8 cellular contexts compared by ENCODE assay signal in genomic region chr2:242069938-242070395, GRCh38.
A peak's percentile ranks its signal among the peaks of the same experiment; 100 is the strongest.
DNase-seq lines count a peak whose midpoint lies in the region; ATAC-seq and TF ChIP-seq lines count a peak whose summit lies in the region.
"Not testable (repeated sequence)": the region's sequence is repeated elsewhere in the genome, so short reads cannot be mapped to it uniquely, and the experiment has no call there.

No MANE protein-coding gene starts in this region.

- in situ Hi-C loops in SK-MEL-5 (cut with HindIII; ENCODE audit: low pct_unique_long_range_greater_than_20kb, low sequenced_read_pairs) = not testable (repeated sequence)

- peak overlapping the region; percentile 72 for H3K27ac Mint-ChIP-seq in HFFc6
- peak overlapping the region; percentile 66 for H3K27ac Mint-ChIP-seq in MCF 10A (ENCODE audit: low read depth, unreplicated experiment)

- not testable (repeated sequence) for H3K9me3 ChIP-seq in mucosa of descending colon

- TF ChIP-seq CTCF in AG09309 (IDR thresholded peaks at IDR 0.05; ENCODE audit: control insufficient read depth, insufficient read depth, low read depth, low read length, missing control alignments); HFFc6 (IDR thresholded peaks at IDR 0.05); MCF 10A (IDR thresholded peaks at IDR 0.05; ENCODE audit: unreplicated experiment); mucosa of descending colon (IDR thresholded peaks at IDR 0.05): not testable (repeated sequence)

- DNase-seq in AG09309 (ENCODE audit: low read depth) (peak; percentile 28), HFFc6 (peak; percentile 70), SK-MEL-5 (ENCODE audit: low read depth, low spot score) (peak; percentile 91), MCF 10A (ENCODE audit: unreplicated experiment) (peak; percentile 66), fibroblast of gingiva (ENCODE audit: low read depth) (peak; percentile 78), stromal cell of bone marrow (ENCODE audit: low read depth) (peak; percentile 26)
- DNase-seq in left cardiac atrium, mucosa of descending colon: not testable (repeated sequence)

- not testable (repeated sequence) for H3K27me3 Mint-ChIP-seq in HFFc6 (ENCODE audit: insufficient read depth); MCF 10A (ENCODE audit: insufficient read depth, unreplicated experiment)

- ATAC-seq in left cardiac atrium (peak; percentile 58 to 86), mucosa of descending colon (peak; percentile 85)

- H3K36me3 ChIP-seq in mucosa of descending colon (ENCODE audit: low read depth) = not testable (repeated sequence)

- H3K4me1 ChIP-seq in mucosa of descending colon (ENCODE audit: low read depth) = not testable (repeated sequence)

- CTCF ChIA-PET in MCF 10A (lab: Yijun Ruan, JAX) = not testable (repeated sequence)

- H3K4me1 Mint-ChIP-seq in HFFc6 (ENCODE audit: low read depth) (peaks cover 28% of the 10 kb centered on the region), MCF 10A (ENCODE audit: insufficient read depth, unreplicated experiment) (peaks cover 30% of the 10 kb centered on the region)

- not testable (repeated sequence) for H3K36me3 Mint-ChIP-seq in HFFc6 (ENCODE audit: low read depth); MCF 10A (ENCODE audit: insufficient read depth, unreplicated experiment)

- POLR2A ChIA-PET in MCF 10A (lab: Yijun Ruan, JAX) = interaction anchor here (1.0 kb wide), 1 partner anchor 51 kb away, joined by 4 read pairs; no protein-coding TSS in a partner anchor

- intact Hi-C loops in MCF 10A (cut with micrococcal nuclease); left cardiac atrium (cut with DNase I); mucosa of descending colon (cut with DNase I, micrococcal nuclease): not testable (repeated sequence)

- H3K9me3 Mint-ChIP-seq in HFFc6; MCF 10A (ENCODE audit: unreplicated experiment): not testable (repeated sequence)

- not testable (repeated sequence) for BruUV-seq in MCF 10A (replicated peaks; lab: Mats Ljungman, UMichigan)

- H3K4me3 Mint-ChIP-seq in HFFc6 = peak overlapping the region; percentile 67
- peak overlapping the region; percentile 39 for H3K4me3 Mint-ChIP-seq in MCF 10A (ENCODE audit: unreplicated experiment)

- not testable (repeated sequence) for H3K4me3 ChIP-seq in AG09309 (ENCODE audit: control insufficient read depth, low read depth, low read length); mucosa of descending colon
